ENCODE assay signal across 29 cellular contexts in genomic region chr10:83357627-83358026, GRCh38.
"Had no signal": no experiment of that assay in that cellular context is flagged by ENCODE, and none has a peak within 500 bp of the region (broad histone marks: within the 10 kb centered on the region; RNA-seq: fewer than 3 reads in every experiment).

No MANE protein-coding gene starts in this region.

- H3K4me1 ChIP-seq: esophagus squamous epithelium, gastroesophageal sphincter, heart right ventricle had no signal

- DNase-seq: activated CD4-positive, alpha-beta T cell treated with anti-CD3 and anti-CD28 coated beads for 48 hours; activated CD4-positive, alpha-beta T cell treated with anti-CD3 and anti-CD28 coated beads, Interleukin-2, amount 50 U/mL, for 1 hour; activated CD4-positive, alpha-beta T cell treated with anti-CD3 and anti-CD28 coated beads, Interleukin-2, amount 50 U/mL, for 48 hours; activated CD8-positive, alpha-beta memory T cell treated with anti-CD3 and anti-CD28 coated beads for 24 hours; activated CD8-positive, alpha-beta T cell treated with anti-CD3 and anti-CD28 coated beads for 36 hours; activated effector memory CD4-positive, alpha-beta T cell treated with Interleukin-2 at 50 U/mL for 16 hours; activated gamma-delta T cell treated with Interleukin-2 at 50 U/mL for 16 hours; activated naive CD4-positive, alpha-beta T cell treated with anti-CD3 and anti-CD28 coated beads, Interleukin-2, amount 50 U/mL, for 16 hours; activated naive CD4-positive, alpha-beta T cell treated with Interleukin-2 at 50 U/mL for 16 hours; activated T-cell treated with anti-CD3 and anti-CD28 coated beads, Interleukin-2, amount 50 U/mL, for 4 hours; amniotic stem cell; anterior cingulate cortex; brain microvascular endothelial cell; dermis blood vessel endothelial cell; effector CD4-positive, alpha-beta T cell; effector memory CD8-positive, alpha-beta T cell; esophagus squamous epithelium; foreskin melanocyte; heart right ventricle; T-helper 2 cell had no signal

- H3K4me3 Mint-ChIP-seq: activated CD8-positive, alpha-beta T cell treated with anti-CD3 and anti-CD28 coated beads for 36 hours; activated naive CD8-positive, alpha-beta T cell; activated T-cell treated with anti-CD3 and anti-CD28 coated beads, Interleukin-2, amount 50 U/mL, for 4 hours; activated T-helper 17 cell treated with anti-CD3 and anti-CD28 coated beads, Interleukin-2, amount 50 U/mL, for 72 hours; central memory CD8-positive, alpha-beta T cell; effector memory CD8-positive, alpha-beta T cell; WTC11 had no signal

- H3K4me3 ChIP-seq: coronary artery, esophagus squamous epithelium, gastroesophageal sphincter, heart right ventricle had no signal

- H3K27me3 Mint-ChIP-seq: activated CD8-positive, alpha-beta T cell treated with anti-CD3 and anti-CD28 coated beads for 36 hours; activated naive CD8-positive, alpha-beta T cell; activated T-helper 17 cell treated with anti-CD3 and anti-CD28 coated beads, Interleukin-2, amount 50 U/mL, for 72 hours; central memory CD8-positive, alpha-beta T cell; effector memory CD8-positive, alpha-beta T cell had no signal

- H3K4me1 Mint-ChIP-seq: activated T-helper 17 cell treated with anti-CD3 and anti-CD28 coated beads, Interleukin-2, amount 50 U/mL, for 72 hours; central memory CD8-positive, alpha-beta T cell; WTC11 had no signal

- H3K36me3 ChIP-seq: brain microvascular endothelial cell, esophagus squamous epithelium, gastroesophageal sphincter, heart right ventricle had no signal

- FAIRE-seq: astrocyte, bronchial epithelial cell had no signal

- H3K27me3 ChIP-seq: brain microvascular endothelial cell, esophagus squamous epithelium, gastroesophageal sphincter, heart right ventricle had no signal

- H3K36me3 Mint-ChIP-seq: activated naive CD8-positive, alpha-beta T cell; WTC11 had no signal

- ATAC-seq: activated CD8-positive, alpha-beta T cell treated with anti-CD3 and anti-CD28 coated beads for 36 hours; activated T-cell treated with anti-CD3 and anti-CD28 coated beads, Interleukin-2, amount 50 U/mL, for 4 hours; activated T-helper 17 cell treated with anti-CD3 and anti-CD28 coated beads, Interleukin-2, amount 50 U/mL, for 72 hours; effector memory CD8-positive, alpha-beta T cell; gastroesophageal sphincter; heart right ventricle; WTC11 had no signal

- H3K27ac ChIP-seq: brain microvascular endothelial cell, coronary artery, epithelial cell of prostate, esophagus squamous epithelium, gastroesophageal sphincter, heart right ventricle had no signal

- H3K27ac Mint-ChIP-seq: activated CD8-positive, alpha-beta T cell treated with anti-CD3 and anti-CD28 coated beads for 36 hours; activated naive CD8-positive, alpha-beta T cell; activated T-helper 17 cell treated with anti-CD3 and anti-CD28 coated beads, Interleukin-2, amount 50 U/mL, for 72 hours; effector memory CD8-positive, alpha-beta T cell; WTC11 had no signal
